In the genomic region with DNA sequence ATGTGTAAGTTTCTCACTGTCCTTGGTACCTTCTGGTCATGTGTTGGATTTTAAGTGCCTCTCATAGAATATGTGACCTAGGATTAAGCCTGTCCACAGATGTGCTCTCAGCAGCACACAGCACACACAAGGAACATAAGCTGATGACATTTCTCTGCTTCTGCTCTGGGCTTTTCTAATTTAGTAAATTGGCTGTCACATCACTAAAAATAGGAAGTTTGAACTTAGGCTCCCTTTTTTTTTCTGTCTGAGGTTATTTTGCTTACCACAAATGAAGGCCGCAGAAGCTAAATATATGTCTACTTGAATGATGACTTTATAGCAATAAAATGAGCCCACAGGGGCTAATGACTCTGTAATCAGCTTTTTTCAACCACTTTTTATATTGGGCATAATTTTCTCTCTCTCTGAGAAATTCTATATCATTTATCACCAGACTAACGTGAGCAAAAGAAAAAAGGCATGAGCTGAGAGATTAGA, we compare ENCODE assay signal across 14 cellular contexts.
A peak's percentile ranks its signal among the peaks of the same experiment; 100 is the strongest.
DNase-seq lines count a peak whose midpoint lies in the region; ATAC-seq and TF ChIP-seq lines count a peak whose summit lies in the region.
"Had no signal": no experiment of that assay in that cellular context is flagged by ENCODE, and none has a peak within 500 bp of the region (broad histone marks: within the 10 kb centered on the region; RNA-seq: fewer than 3 reads in every experiment).

No MANE protein-coding gene starts in this region.

- no peak overlapping the region for H3K4me3 Mint-ChIP-seq in activated CD4-positive, alpha-beta memory T cell treated with anti-CD3 and anti-CD28 coated beads, Interleukin-2, amount 10 ng/mL, durations not matched to agents 7 days and 5 days
- no peak overlapping the region for H3K4me3 Mint-ChIP-seq in natural killer cell treated with Interleukin-12 subunit alpha and Interleukin-12 subunit beta and Interleukin-15 and Interleukin-18, amount 100 ng/mL, for 72 hours
- H3K4me3 Mint-ChIP-seq: activated CD4-positive, alpha-beta T cell treated with anti-CD3 and anti-CD28 coated beads, Interleukin-2, amount 10 ng/mL, durations not matched to agents 7 days and 5 days; T-helper 17 cell had no signal

- in situ Hi-C loops in GM13976 (cut with MboI; ENCODE audit: low sequenced_read_pairs, unreplicated experiment): no loop called here

- no peak overlapping the region for H3K27ac Mint-ChIP-seq in activated CD4-positive, alpha-beta memory T cell treated with anti-CD3 and anti-CD28 coated beads, Interleukin-2, amount 10 ng/mL, durations not matched to agents 7 days and 5 days
- H3K27ac Mint-ChIP-seq in natural killer cell treated with Interleukin-12 subunit alpha and Interleukin-12 subunit beta and Interleukin-15 and Interleukin-18, amount 100 ng/mL, for 72 hours: no peak overlapping the region
- H3K27ac Mint-ChIP-seq: activated CD4-positive, alpha-beta T cell treated with anti-CD3 and anti-CD28 coated beads, Interleukin-2, amount 10 ng/mL, durations not matched to agents 7 days and 5 days; T-helper 17 cell had no signal

- H3K36me3 Mint-ChIP-seq in activated CD4-positive, alpha-beta memory T cell treated with anti-CD3 and anti-CD28 coated beads, Interleukin-2, amount 10 ng/mL, durations not matched to agents 7 days and 5 days (ENCODE audit: low read depth): no peaks in the 10 kb centered on the region
- H3K36me3 Mint-ChIP-seq in natural killer cell treated with Interleukin-12 subunit alpha and Interleukin-12 subunit beta and Interleukin-15 and Interleukin-18, amount 100 ng/mL, for 72 hours: no peaks in the 10 kb centered on the region

- peak; percentile 19 for DNase-seq in GM13976 (ENCODE audit: low spot score)
- DNase-seq in NCI-H82 (lab: John Stamatoyannopoulos, UW): peak; percentile 31
- DNase-seq in foreskin melanocyte: peak; percentile 58
- no peak for DNase-seq in activated CD4-positive, alpha-beta memory T cell treated with anti-CD3 and anti-CD28 coated beads, Interleukin-2, amount 10 ng/mL, durations not matched to agents 7 days and 5 days
- no peak for DNase-seq in activated CD4-positive, CD25-positive, alpha-beta regulatory T cell treated with anti-CD3 and anti-CD28 coated beads, Interleukin-2, amount 50 U/mL, for 72 hours
- no peak for DNase-seq in natural killer cell treated with Interleukin-12 subunit alpha and Interleukin-12 subunit beta and Interleukin-15 and Interleukin-18, amount 100 ng/mL, for 72 hours (ENCODE audit: low spot score)
- no peak for DNase-seq in activated T-cell treated with anti-CD3 and anti-CD28 coated beads, Interleukin-2, amount 50 U/mL, for 1 hour
- DNase-seq: activated CD4-positive, alpha-beta T cell treated with anti-CD3 and anti-CD28 coated beads, Interleukin-2, amount 10 ng/mL, durations not matched to agents 7 days and 5 days; erythroblast; kidney; NCI-H2171; T-helper 17 cell; thyroid gland had no signal

- H3K9me3 Mint-ChIP-seq in activated CD4-positive, alpha-beta memory T cell treated with anti-CD3 and anti-CD28 coated beads, Interleukin-2, amount 10 ng/mL, durations not matched to agents 7 days and 5 days: peaks cover 3% of the 10 kb centered on the region
- peaks cover 10% of the 10 kb centered on the region for H3K9me3 Mint-ChIP-seq in natural killer cell treated with Interleukin-12 subunit alpha and Interleukin-12 subunit beta and Interleukin-15 and Interleukin-18, amount 100 ng/mL, for 72 hours
- H3K9me3 Mint-ChIP-seq: activated CD4-positive, alpha-beta T cell treated with anti-CD3 and anti-CD28 coated beads, Interleukin-2, amount 10 ng/mL, durations not matched to agents 7 days and 5 days had no signal

- ATAC-seq in HG02884 (IDR thresholded peaks at IDR 0.05; ENCODE audit: unreplicated experiment): peak; percentile 49
- ATAC-seq in natural killer cell treated with Interleukin-12 subunit alpha and Interleukin-12 subunit beta and Interleukin-15 and Interleukin-18, amount 100 ng/mL, for 72 hours: no peak
- ATAC-seq: T-helper 17 cell had no signal

- CTCF ChIA-PET in activated CD4-positive, alpha-beta memory T cell treated with anti-CD3 and anti-CD28 coated beads, Interleukin-2, amount 10 ng/mL, durations not matched to agents 7 days and 5 days (lab: Charles Lee): no interaction called here

- H3K4me1 Mint-ChIP-seq in activated CD4-positive, alpha-beta memory T cell treated with anti-CD3 and anti-CD28 coated beads, Interleukin-2, amount 10 ng/mL, durations not matched to agents 7 days and 5 days: no peaks in the 10 kb centered on the region
- no peaks in the 10 kb centered on the region for H3K4me1 Mint-ChIP-seq in natural killer cell treated with Interleukin-12 subunit alpha and Interleukin-12 subunit beta and Interleukin-15 and Interleukin-18, amount 100 ng/mL, for 72 hours (ENCODE audit: low read depth in 2 of 2)
- H3K4me1 Mint-ChIP-seq: activated CD4-positive, alpha-beta T cell treated with anti-CD3 and anti-CD28 coated beads, Interleukin-2, amount 10 ng/mL, durations not matched to agents 7 days and 5 days; T-helper 17 cell had no signal

- H3K27me3 Mint-ChIP-seq in activated CD4-positive, alpha-beta memory T cell treated with anti-CD3 and anti-CD28 coated beads, Interleukin-2, amount 10 ng/mL, durations not matched to agents 7 days and 5 days: no peaks in the 10 kb centered on the region
- no peaks in the 10 kb centered on the region for H3K27me3 Mint-ChIP-seq in natural killer cell treated with Interleukin-12 subunit alpha and Interleukin-12 subunit beta and Interleukin-15 and Interleukin-18, amount 100 ng/mL, for 72 hours
- H3K27me3 Mint-ChIP-seq: activated CD4-positive, alpha-beta T cell treated with anti-CD3 and anti-CD28 coated beads, Interleukin-2, amount 10 ng/mL, durations not matched to agents 7 days and 5 days had no signal

- TF ChIP-seq CTCF in GM13976 (IDR thresholded peaks at IDR 0.05; ENCODE audit: borderline replicate concordance, control extremely low read depth, extremely low read depth, insufficient read depth, missing control alignments): no peak

- POLR2A ChIA-PET in activated CD4-positive, alpha-beta memory T cell treated with anti-CD3 and anti-CD28 coated beads, Interleukin-2, amount 10 ng/mL, durations not matched to agents 7 days and 5 days (lab: Charles Lee): no interaction called here

Comparison
In these comparisons a context has a peak if more than half of its experiments do, and no peak if none do; other contexts are left out.
1. DNase-seq: peak in GM13976 (single experiment), NCI-H82 (single experiment) and foreskin melanocyte (single experiment); none in activated CD4-positive, alpha-beta memory T cell treated with anti-CD3 and anti-CD28 coated beads, Interleukin-2, amount 10 ng/mL, durations not matched to agents 7 days and 5 days (single experiment), activated CD4-positive, CD25-positive, alpha-beta regulatory T cell treated with anti-CD3 and anti-CD28 coated beads, Interleukin-2, amount 50 U/mL, for 72 hours (single experiment), natural killer cell treated with Interleukin-12 subunit alpha and Interleukin-12 subunit beta and Interleukin-15 and Interleukin-18, amount 100 ng/mL, for 72 hours (single experiment) and activated T-cell treated with anti-CD3 and anti-CD28 coated beads, Interleukin-2, amount 50 U/mL, for 1 hour (single experiment).